1 cellular context compared by ENCODE assay signal in the genomic region with DNA sequence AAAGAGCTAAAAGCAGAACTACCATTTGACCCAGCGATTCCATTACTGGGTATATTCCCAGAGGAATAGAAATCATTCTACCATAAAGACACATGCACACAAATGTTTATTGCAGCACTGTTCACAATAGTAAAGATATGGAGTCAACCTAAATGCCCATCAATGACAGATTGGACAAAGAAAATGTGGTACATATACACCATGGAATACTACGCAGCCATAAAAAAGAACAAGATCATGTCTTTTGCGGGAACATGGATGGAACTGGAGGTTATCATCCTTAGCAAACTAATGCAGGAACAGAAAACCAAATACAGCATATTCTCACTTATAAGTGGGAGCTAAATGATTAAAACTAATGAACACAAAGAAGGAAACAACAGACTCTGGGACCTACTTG. TPM values are rescaled to one million over a fixed set of nuclear protein-coding genes. Genes with fewer than 3 reads are reported as not detected.
"Had no signal": no experiment of that assay in that cellular context is flagged by ENCODE, and none has a peak within 500 bp of the region (broad histone marks: within the 10 kb centered on the region; RNA-seq: fewer than 3 reads in every experiment).

No MANE protein-coding gene starts in this region.

RNA-seq across cellular contexts. Expression of gene ATXN1, which starts 23.7 kb away (rescaled TPM):
- total RNA-seq: OCI-LY7 had no signal
